In genomic region chr2:39512941-39513340, GRCh38 we compare ENCODE assay signal across 11 cellular contexts.
A peak's percentile ranks its signal among the peaks of the same experiment; 100 is the strongest.
DNase-seq lines count a peak whose midpoint lies in the region; ATAC-seq and TF ChIP-seq lines count a peak whose summit lies in the region.
"Had no signal": no experiment of that assay in that cellular context is flagged by ENCODE, and none has a peak within 500 bp of the region (broad histone marks: within the 10 kb centered on the region; RNA-seq: fewer than 3 reads in every experiment).

No MANE protein-coding gene starts in this region.

- DNase-seq in GM23248 (no peak), hepatocyte (ENCODE audit: low spot score) (no peak), smooth muscle cell (lab: John Stamatoyannopoulos, UW; ENCODE audit: unreplicated experiment) (no peak), anterior cingulate cortex (lab: John Stamatoyannopoulos, UW) (no peak), NK-92 (lab: John Stamatoyannopoulos, UW; ENCODE audit: unreplicated experiment) (no peak)
- no peak for DNase-seq in activated T-helper 1 cell treated with anti-CD3 and anti-CD28 coated beads, Interleukin-12 subunit alpha, Interleukin-12 subunit beta, Interleukin-2, Interleukin-4 antibody, amounts not matched to agents 30 ng/mL and 10 ng/mL and 1 ng/mL, durations not matched to agents 14 hours and 24 hours and 36 hours (ENCODE audit: low spot score)

- no peaks in the 10 kb centered on the region for H3K9me3 ChIP-seq in GM23248 (ENCODE audit: low read depth)
- H3K9me3 ChIP-seq in hepatocyte (ENCODE audit: low read depth): no peaks in the 10 kb centered on the region
- H3K9me3 ChIP-seq in smooth muscle cell (replicated peaks; ENCODE audit: low read depth): no peaks in the 10 kb centered on the region
- H3K9me3 ChIP-seq: mucosa of descending colon had no signal

- TF ChIP-seq CTCF in hepatocyte (IDR thresholded peaks at IDR 0.05; ENCODE audit: poor library complexity): no peak
- no peak for TF ChIP-seq CTCF in smooth muscle cell (IDR thresholded peaks at IDR 0.05; ENCODE audit: borderline replicate concordance, insufficient read depth, poor library complexity, severe bottlenecking)

- no peak overlapping the region for H3K4me3 Mint-ChIP-seq in activated T-helper 1 cell treated with anti-CD3 and anti-CD28 coated beads, Interleukin-12 subunit alpha, Interleukin-12 subunit beta, Interleukin-2, Interleukin-4 antibody, amounts not matched to agents 30 ng/mL and 10 ng/mL and 1 ng/mL, durations not matched to agents 14 hours and 24 hours and 36 hours
- H3K4me3 Mint-ChIP-seq: activated CD4-positive, alpha-beta T cell treated with anti-CD3 and anti-CD28 coated beads, Interleukin-2, amount 10 ng/mL, durations not matched to agents 7 days and 5 days; IgD-negative memory B cell; T-cell had no signal

- H3K4me1 Mint-ChIP-seq in activated T-helper 1 cell treated with anti-CD3 and anti-CD28 coated beads, Interleukin-12 subunit alpha, Interleukin-12 subunit beta, Interleukin-2, Interleukin-4 antibody, amounts not matched to agents 30 ng/mL and 10 ng/mL and 1 ng/mL, durations not matched to agents 14 hours and 24 hours and 36 hours (ENCODE audit: low read depth): peaks cover 50% of the 10 kb centered on the region

- H3K27ac Mint-ChIP-seq in activated T-helper 1 cell treated with anti-CD3 and anti-CD28 coated beads, Interleukin-12 subunit alpha, Interleukin-12 subunit beta, Interleukin-2, Interleukin-4 antibody, amounts not matched to agents 30 ng/mL and 10 ng/mL and 1 ng/mL, durations not matched to agents 14 hours and 24 hours and 36 hours: peak overlapping the region; percentile 66
- H3K27ac Mint-ChIP-seq: activated CD4-positive, alpha-beta T cell treated with anti-CD3 and anti-CD28 coated beads, Interleukin-2, amount 10 ng/mL, durations not matched to agents 7 days and 5 days; IgD-negative memory B cell; T-cell had no signal

- intact Hi-C loops in activated T-helper 1 cell treated with anti-CD3 and anti-CD28 coated beads, Interleukin-12 subunit alpha, Interleukin-12 subunit beta, Interleukin-2, Interleukin-4 antibody, amounts not matched to agents 30 ng/mL and 10 ng/mL and 1 ng/mL, durations not matched to agents 14 hours and 24 hours and 36 hours (cut with micrococcal nuclease): loop anchor here (1.0 to 10.0 kb wide), 12 partner anchors 17 to 484 kb away; partner anchors contain the start of gene MAP4K3

- peak overlapping the region; percentile 39 for H3K9ac ChIP-seq in GM23248
- H3K9ac ChIP-seq in smooth muscle cell (ENCODE audit: low read depth): peak overlapping the region; percentile 86

- H3K27me3 ChIP-seq in GM23248 (replicated peaks; ENCODE audit: insufficient read depth): no peaks in the 10 kb centered on the region
- no peaks in the 10 kb centered on the region for H3K27me3 ChIP-seq in hepatocyte
- H3K27me3 ChIP-seq in smooth muscle cell (ENCODE audit: low read depth): no peaks in the 10 kb centered on the region

- peaks cover 2% of the 10 kb centered on the region for H3K27me3 Mint-ChIP-seq in activated T-helper 1 cell treated with anti-CD3 and anti-CD28 coated beads, Interleukin-12 subunit alpha, Interleukin-12 subunit beta, Interleukin-2, Interleukin-4 antibody, amounts not matched to agents 30 ng/mL and 10 ng/mL and 1 ng/mL, durations not matched to agents 14 hours and 24 hours and 36 hours (ENCODE audit: insufficient read depth)
- H3K27me3 Mint-ChIP-seq: T-cell had no signal

- H3K27ac ChIP-seq in GM23248 (peak overlapping the region; percentile 54), hepatocyte (peak overlapping the region; percentile 72), smooth muscle cell (ENCODE audit: low read depth) (peak overlapping the region; percentile 98)

- H3K4me3 ChIP-seq in GM23248 (no peak overlapping the region), hepatocyte (no peak overlapping the region), smooth muscle cell (no peak overlapping the region)
- H3K4me3 ChIP-seq: mucosa of descending colon had no signal

- WGBS in GM23248 (ENCODE audit: low coverage in 1 of 2, low lambda C conversion rate in 2 of 2, missing lambda C conversion rate in 2 of 2), 2 experiments: 96 to 97% methylated on average over 6 of the region's 6 CpGs
- 66% methylated on average over 6 of the region's 6 CpGs for WGBS in hepatocyte (ENCODE audit: low lambda C conversion rate, missing lambda C conversion rate)
- 35% methylated on average over 6 of the region's 6 CpGs for WGBS in smooth muscle cell (ENCODE audit: low lambda C conversion rate)

- H3K4me2 ChIP-seq in GM23248 (ENCODE audit: unreplicated experiment) (peak overlapping the region; percentile 54), hepatocyte (no peak overlapping the region), smooth muscle cell (peak overlapping the region; percentile 68)

- H3K9me2 ChIP-seq in GM23248 (ENCODE audit: insufficient read depth) (no peaks in the 10 kb centered on the region), hepatocyte (replicated peaks; ENCODE audit: insufficient read depth) (no peaks in the 10 kb centered on the region)

- H3F3A ChIP-seq in GM23248 (ENCODE audit: insufficient read depth): peaks cover 12% of the 10 kb centered on the region; the same call in 1 of the 2 replicates
- H3F3A ChIP-seq in smooth muscle cell (ENCODE audit: low read depth): peaks cover 24% of the 10 kb centered on the region

- peaks cover 35% of the 10 kb centered on the region for H3K4me1 ChIP-seq in GM23248 (ENCODE audit: insufficient read depth)
- peaks cover 40% of the 10 kb centered on the region for H3K4me1 ChIP-seq in hepatocyte (ENCODE audit: insufficient read depth)
- H3K4me1 ChIP-seq in smooth muscle cell (ENCODE audit: low read depth): peaks cover 23% of the 10 kb centered on the region

- H3K36me3 Mint-ChIP-seq in activated T-helper 1 cell treated with anti-CD3 and anti-CD28 coated beads, Interleukin-12 subunit alpha, Interleukin-12 subunit beta, Interleukin-2, Interleukin-4 antibody, amounts not matched to agents 30 ng/mL and 10 ng/mL and 1 ng/mL, durations not matched to agents 14 hours and 24 hours and 36 hours (ENCODE audit: low read depth): no peaks in the 10 kb centered on the region
- H3K36me3 Mint-ChIP-seq: T-cell had no signal

- H3K79me2 ChIP-seq in GM23248 (ENCODE audit: insufficient read depth): no peaks in the 10 kb centered on the region
- no peaks in the 10 kb centered on the region for H3K79me2 ChIP-seq in hepatocyte
- no peaks in the 10 kb centered on the region for H3K79me2 ChIP-seq in smooth muscle cell (ENCODE audit: low read depth)

- no peak for ATAC-seq in GM18858 (IDR thresholded peaks at IDR 0.05; ENCODE audit: unreplicated experiment)
- ATAC-seq: T-cell had no signal

- H3K36me3 ChIP-seq in GM23248 (ENCODE audit: low read depth): no peaks in the 10 kb centered on the region
- no peaks in the 10 kb centered on the region for H3K36me3 ChIP-seq in hepatocyte (replicated peaks; ENCODE audit: insufficient read depth, low read depth)
- H3K36me3 ChIP-seq in smooth muscle cell (ENCODE audit: low read depth): no peaks in the 10 kb centered on the region

- H4K20me1 ChIP-seq in GM23248 (ENCODE audit: insufficient read depth): no peaks in the 10 kb centered on the region
- no peaks in the 10 kb centered on the region for H4K20me1 ChIP-seq in hepatocyte (ENCODE audit: insufficient read depth, poor library complexity, severe bottlenecking)
- H4K20me1 ChIP-seq in smooth muscle cell (ENCODE audit: low read depth): no peaks in the 10 kb centered on the region

- in situ Hi-C loops in GM23248 (cut with MboI): no loop called here

- H3K9me3 Mint-ChIP-seq in activated T-helper 1 cell treated with anti-CD3 and anti-CD28 coated beads, Interleukin-12 subunit alpha, Interleukin-12 subunit beta, Interleukin-2, Interleukin-4 antibody, amounts not matched to agents 30 ng/mL and 10 ng/mL and 1 ng/mL, durations not matched to agents 14 hours and 24 hours and 36 hours: no peaks in the 10 kb centered on the region
- H3K9me3 Mint-ChIP-seq: activated CD4-positive, alpha-beta T cell treated with anti-CD3 and anti-CD28 coated beads, Interleukin-2, amount 10 ng/mL, durations not matched to agents 7 days and 5 days; IgD-negative memory B cell; T-cell had no signal

- no peak overlapping the region for H2AFZ ChIP-seq in GM23248
- no peak overlapping the region for H2AFZ ChIP-seq in hepatocyte
- H2AFZ ChIP-seq in smooth muscle cell (ENCODE audit: low read depth): no peak overlapping the region
